1 cellular context compared by ENCODE assay signal in the genomic region with DNA sequence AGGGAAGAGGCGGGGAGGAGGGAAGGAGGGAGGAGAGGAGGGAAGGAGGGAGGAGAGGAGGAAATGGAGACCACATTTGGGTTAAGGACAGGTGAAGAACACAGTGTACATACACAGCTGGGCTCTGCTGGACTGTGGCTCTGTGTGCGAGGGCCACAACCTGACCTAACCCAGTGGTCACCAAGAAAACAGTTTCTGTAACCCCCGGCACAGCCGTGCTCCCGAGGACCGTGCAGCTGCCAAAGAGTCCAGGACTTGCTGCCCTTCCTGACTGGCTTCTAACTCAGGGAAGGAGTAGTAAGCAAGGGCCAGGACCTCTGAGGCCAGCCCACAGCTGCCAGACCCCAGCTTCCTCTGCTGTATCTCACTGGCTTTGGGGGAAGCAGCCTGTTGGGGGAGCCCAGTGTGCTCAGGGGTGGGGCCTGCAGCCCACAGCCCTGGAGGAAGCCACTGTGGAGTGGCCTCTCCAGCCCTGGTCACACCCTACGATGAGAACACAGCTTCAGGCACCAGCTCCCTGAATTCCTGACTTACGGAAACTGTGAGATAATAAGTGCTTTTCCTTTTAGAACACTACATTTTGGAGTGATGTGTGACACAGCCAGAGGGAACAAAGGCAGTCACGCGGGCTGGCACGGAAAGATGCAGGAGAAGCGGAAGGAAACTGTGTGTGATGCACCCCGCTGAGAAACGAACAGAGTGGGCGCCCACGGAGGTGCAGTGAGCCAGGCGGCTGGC.
TF ChIP-seq lines count a peak whose summit lies in the region.

No MANE protein-coding gene starts in this region.

TF ChIP-seq in GM12878, 131 proteins besides CTCF, POLR2A, EP300 and RAD21:
- TF ChIP-seq, protein P1, sequence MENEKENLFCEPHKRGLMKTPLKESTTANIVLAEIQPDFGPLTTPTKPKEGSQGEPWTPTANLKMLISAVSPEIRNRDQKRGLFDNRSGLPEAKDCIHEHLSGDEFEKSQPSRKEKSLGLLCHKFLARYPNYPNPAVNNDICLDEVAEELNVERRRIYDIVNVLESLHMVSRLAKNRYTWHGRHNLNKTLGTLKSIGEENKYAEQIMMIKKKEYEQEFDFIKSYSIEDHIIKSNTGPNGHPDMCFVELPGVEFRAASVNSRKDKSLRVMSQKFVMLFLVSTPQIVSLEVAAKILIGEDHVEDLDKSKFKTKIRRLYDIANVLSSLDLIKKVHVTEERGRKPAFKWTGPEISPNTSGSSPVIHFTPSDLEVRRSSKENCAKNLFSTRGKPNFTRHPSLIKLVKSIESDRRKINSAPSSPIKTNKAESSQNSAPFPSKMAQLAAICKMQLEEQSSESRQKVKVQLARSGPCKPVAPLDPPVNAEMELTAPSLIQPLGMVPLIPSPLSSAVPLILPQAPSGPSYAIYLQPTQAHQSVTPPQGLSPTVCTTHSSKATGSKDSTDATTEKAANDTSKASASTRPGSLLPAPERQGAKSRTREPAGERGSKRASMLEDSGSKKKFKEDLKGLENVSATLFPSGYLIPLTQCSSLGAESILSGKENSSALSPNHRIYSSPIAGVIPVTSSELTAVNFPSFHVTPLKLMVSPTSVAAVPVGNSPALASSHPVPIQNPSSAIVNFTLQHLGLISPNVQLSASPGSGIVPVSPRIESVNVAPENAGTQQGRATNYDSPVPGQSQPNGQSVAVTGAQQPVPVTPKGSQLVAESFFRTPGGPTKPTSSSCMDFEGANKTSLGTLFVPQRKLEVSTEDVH (IDR thresholded peaks at IDR 0.05; ENCODE audit: low read depth, partially characterized antibody): no peak
- TF ChIP-seq, protein P2, sequence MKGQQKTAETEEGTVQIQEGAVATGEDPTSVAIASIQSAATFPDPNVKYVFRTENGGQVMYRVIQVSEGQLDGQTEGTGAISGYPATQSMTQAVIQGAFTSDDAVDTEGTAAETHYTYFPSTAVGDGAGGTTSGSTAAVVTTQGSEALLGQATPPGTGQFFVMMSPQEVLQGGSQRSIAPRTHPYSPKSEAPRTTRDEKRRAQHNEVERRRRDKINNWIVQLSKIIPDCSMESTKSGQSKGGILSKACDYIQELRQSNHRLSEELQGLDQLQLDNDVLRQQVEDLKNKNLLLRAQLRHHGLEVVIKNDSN (IDR thresholded peaks at IDR 0.05; ENCODE audit: borderline replicate concordance, extremely low read length, insufficient read depth, low read depth, low read length): no peak
- TF ChIP-seq MEF2A (IDR thresholded peaks at IDR 0.05; ENCODE audit: insufficient read depth, low read depth, low read length): no peak
- no peak for TF ChIP-seq IKZF2 (IDR thresholded peaks at IDR 0.05)
- TF ChIP-seq HDGF (IDR thresholded peaks at IDR 0.05): no peak
- no peak for TF ChIP-seq TARDBP (IDR thresholded peaks at IDR 0.05; ENCODE audit: borderline replicate concordance)
- TF ChIP-seq, protein P3, sequence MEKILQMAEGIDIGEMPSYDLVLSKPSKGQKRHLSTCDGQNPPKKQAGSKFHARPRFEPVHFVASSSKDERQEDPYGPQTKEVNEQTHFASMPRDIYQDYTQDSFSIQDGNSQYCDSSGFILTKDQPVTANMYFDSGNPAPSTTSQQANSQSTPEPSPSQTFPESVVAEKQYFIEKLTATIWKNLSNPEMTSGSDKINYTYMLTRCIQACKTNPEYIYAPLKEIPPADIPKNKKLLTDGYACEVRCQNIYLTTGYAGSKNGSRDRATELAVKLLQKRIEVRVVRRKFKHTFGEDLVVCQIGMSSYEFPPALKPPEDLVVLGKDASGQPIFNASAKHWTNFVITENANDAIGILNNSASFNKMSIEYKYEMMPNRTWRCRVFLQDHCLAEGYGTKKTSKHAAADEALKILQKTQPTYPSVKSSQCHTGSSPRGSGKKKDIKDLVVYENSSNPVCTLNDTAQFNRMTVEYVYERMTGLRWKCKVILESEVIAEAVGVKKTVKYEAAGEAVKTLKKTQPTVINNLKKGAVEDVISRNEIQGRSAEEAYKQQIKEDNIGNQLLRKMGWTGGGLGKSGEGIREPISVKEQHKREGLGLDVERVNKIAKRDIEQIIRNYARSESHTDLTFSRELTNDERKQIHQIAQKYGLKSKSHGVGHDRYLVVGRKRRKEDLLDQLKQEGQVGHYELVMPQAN (conservative IDR thresholded peaks at IDR 0.05): no peak
- TF ChIP-seq PAX8 (IDR thresholded peaks at IDR 0.05): no peak
- TF ChIP-seq CBX5 (IDR thresholded peaks at IDR 0.05; ENCODE audit: low read depth): no peak
- no peak for TF ChIP-seq ATF7 (IDR thresholded peaks at IDR 0.05; ENCODE audit: low read depth)
- no peak for TF ChIP-seq SIX5 (IDR thresholded peaks at IDR 0.05; ENCODE audit: low read depth, low read length, severe bottlenecking)
- TF ChIP-seq, protein P4, sequence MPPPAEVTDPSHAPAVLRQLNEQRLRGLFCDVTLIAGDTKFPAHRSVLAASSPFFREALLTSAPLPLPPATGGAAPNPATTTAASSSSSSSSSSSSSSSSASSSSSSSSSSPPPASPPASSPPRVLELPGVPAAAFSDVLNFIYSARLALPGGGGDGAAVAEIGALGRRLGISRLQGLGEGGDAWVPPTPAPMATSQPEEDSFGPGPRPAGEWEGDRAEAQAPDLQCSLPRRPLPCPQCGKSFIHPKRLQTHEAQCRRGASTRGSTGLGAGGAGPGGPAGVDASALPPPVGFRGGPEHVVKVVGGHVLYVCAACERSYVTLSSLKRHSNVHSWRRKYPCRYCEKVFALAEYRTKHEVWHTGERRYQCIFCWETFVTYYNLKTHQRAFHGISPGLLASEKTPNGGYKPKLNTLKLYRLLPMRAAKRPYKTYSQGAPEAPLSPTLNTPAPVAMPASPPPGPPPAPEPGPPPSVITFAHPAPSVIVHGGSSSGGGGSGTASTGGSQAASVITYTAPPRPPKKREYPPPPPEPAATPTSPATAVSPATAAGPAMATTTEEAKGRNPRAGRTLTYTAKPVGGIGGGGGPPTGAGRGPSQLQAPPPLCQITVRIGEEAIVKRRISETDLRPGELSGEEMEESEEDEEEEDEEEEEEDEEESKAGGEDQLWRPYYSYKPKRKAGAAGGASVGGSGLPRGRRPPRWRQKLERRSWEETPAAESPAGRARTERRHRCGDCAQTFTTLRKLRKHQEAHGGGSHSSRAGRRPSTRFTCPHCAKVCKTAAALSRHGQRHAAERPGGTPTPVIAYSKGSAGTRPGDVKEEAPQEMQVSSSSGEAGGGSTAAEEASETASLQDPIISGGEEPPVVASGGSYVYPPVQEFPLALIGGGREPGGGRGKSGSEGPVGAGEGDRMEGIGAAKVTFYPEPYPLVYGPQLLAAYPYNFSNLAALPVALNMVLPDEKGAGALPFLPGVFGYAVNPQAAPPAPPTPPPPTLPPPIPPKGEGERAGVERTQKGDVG (CRISPR knock-in tag; IDR thresholded peaks at IDR 0.05): no peak
- TF ChIP-seq, protein P5, sequence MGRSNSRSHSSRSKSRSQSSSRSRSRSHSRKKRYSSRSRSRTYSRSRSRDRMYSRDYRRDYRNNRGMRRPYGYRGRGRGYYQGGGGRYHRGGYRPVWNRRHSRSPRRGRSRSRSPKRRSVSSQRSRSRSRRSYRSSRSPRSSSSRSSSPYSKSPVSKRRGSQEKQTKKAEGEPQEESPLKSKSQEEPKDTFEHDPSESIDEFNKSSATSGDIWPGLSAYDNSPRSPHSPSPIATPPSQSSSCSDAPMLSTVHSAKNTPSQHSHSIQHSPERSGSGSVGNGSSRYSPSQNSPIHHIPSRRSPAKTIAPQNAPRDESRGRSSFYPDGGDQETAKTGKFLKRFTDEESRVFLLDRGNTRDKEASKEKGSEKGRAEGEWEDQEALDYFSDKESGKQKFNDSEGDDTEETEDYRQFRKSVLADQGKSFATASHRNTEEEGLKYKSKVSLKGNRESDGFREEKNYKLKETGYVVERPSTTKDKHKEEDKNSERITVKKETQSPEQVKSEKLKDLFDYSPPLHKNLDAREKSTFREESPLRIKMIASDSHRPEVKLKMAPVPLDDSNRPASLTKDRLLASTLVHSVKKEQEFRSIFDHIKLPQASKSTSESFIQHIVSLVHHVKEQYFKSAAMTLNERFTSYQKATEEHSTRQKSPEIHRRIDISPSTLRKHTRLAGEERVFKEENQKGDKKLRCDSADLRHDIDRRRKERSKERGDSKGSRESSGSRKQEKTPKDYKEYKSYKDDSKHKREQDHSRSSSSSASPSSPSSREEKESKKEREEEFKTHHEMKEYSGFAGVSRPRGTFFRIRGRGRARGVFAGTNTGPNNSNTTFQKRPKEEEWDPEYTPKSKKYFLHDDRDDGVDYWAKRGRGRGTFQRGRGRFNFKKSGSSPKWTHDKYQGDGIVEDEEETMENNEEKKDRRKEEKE (IDR thresholded peaks at IDR 0.05): no peak
- TF ChIP-seq HDAC2 (IDR thresholded peaks at IDR 0.05): no peak
- no peak for TF ChIP-seq IRF4 (IDR thresholded peaks at IDR 0.05; ENCODE audit: low read depth, low read length)
- no peak for TF ChIP-seq BMI1 (IDR thresholded peaks at IDR 0.05; ENCODE audit: borderline replicate concordance)
- TF ChIP-seq ZNF384 (IDR thresholded peaks at IDR 0.05; ENCODE audit: borderline replicate concordance, low read depth, low read length): no peak
- no peak for TF ChIP-seq ASH2L (IDR thresholded peaks at IDR 0.05; ENCODE audit: borderline replicate concordance, low read depth)
